In the genomic region with DNA sequence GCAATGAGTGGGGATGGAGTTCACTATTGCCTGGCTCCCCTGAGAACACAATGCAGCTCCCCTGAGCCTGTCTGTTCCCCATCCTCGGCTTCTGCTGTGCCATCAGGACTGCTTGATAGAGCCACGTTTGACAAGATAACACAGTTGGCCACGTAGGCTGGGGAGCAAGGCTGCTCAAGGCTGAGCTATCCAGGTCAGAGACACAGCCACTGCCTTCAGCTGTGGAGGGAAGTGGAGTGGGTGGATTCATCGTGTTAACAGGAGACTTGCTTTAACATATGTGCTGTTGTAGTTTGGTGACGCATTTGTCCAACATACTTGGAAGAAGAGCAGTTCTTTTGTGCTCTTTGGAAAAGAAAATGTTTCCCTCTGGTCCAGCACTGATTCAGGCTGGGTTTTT, we compare ENCODE assay signal across 23 cellular contexts.
DNase-seq lines count a peak whose midpoint lies in the region; ATAC-seq, FAIRE-seq and TF ChIP-seq lines count a peak whose summit lies in the region.
"Had no signal": no experiment of that assay in that cellular context is flagged by ENCODE, and none has a peak within 500 bp of the region (broad histone marks: within the 10 kb centered on the region; RNA-seq: fewer than 3 reads in every experiment).

No MANE protein-coding gene starts in this region.

- TF ChIP-seq CTCF in D721Med (IDR thresholded peaks at IDR 0.05; ENCODE audit: insufficient read depth, missing control alignments): no peak
- TF ChIP-seq CTCF in endodermal cell (conservative IDR thresholded peaks at IDR 0.05): no peak
- TF ChIP-seq CTCF in fibroblast of mammary gland (conservative IDR thresholded peaks at IDR 0.05; ENCODE audit: control insufficient read depth, insufficient read depth, low read depth, low read length): no peak
- no peak for TF ChIP-seq CTCF in right atrium auricular region (IDR thresholded peaks at IDR 0.05)

- H3K27me3 ChIP-seq in endodermal cell (ENCODE audit: control insufficient read depth, insufficient read depth, low read length, poor library complexity, severe bottlenecking) (no peaks in the 10 kb centered on the region), right atrium auricular region (no peaks in the 10 kb centered on the region)
- H3K27me3 ChIP-seq: BLaER1 had no signal

- peaks cover 6% of the 10 kb centered on the region for H3K27me3 Mint-ChIP-seq in endodermal cell (ENCODE audit: insufficient read depth)
- H3K27me3 Mint-ChIP-seq: CD4-positive, CD25-positive, alpha-beta regulatory T cell had no signal

- no peak overlapping the region for H3K4me3 Mint-ChIP-seq in endodermal cell
- H3K4me3 Mint-ChIP-seq: B cell; CD4-positive, CD25-positive, alpha-beta regulatory T cell; CD8-positive, alpha-beta T cell; H9 had no signal

- H3K36me3 ChIP-seq in endodermal cell (ENCODE audit: control insufficient read depth, insufficient read depth, low read length) (peaks cover 96% of the 10 kb centered on the region), right atrium auricular region (peaks cover 70% of the 10 kb centered on the region)

- H3K9me3 ChIP-seq in endodermal cell (ENCODE audit: control insufficient read depth, low read length): no peaks in the 10 kb centered on the region
- no peaks in the 10 kb centered on the region for H3K9me3 ChIP-seq in right atrium auricular region
- H3K9me3 ChIP-seq: Caco-2 had no signal

- no peaks in the 10 kb centered on the region for H3K4me1 Mint-ChIP-seq in endodermal cell
- H3K4me1 Mint-ChIP-seq: B cell; CD4-positive, CD25-positive, alpha-beta regulatory T cell had no signal

- peaks cover 16% of the 10 kb centered on the region for H3K36me3 Mint-ChIP-seq in endodermal cell (ENCODE audit: low read depth)
- H3K36me3 Mint-ChIP-seq: CD4-positive, CD25-positive, alpha-beta regulatory T cell; CD8-positive, alpha-beta T cell had no signal

- H3K27ac Mint-ChIP-seq in endodermal cell: no peak overlapping the region
- H3K27ac Mint-ChIP-seq: B cell; CD4-positive, CD25-positive, alpha-beta regulatory T cell; CD8-positive, alpha-beta T cell; H9 had no signal

- FAIRE-seq in D721Med (lab: Jason Lieb, UNC): no peak
- FAIRE-seq: A204.1, G401.6, GM12892 had no signal

- H3K9me3 Mint-ChIP-seq in endodermal cell: no peaks in the 10 kb centered on the region
- H3K9me3 Mint-ChIP-seq: CD8-positive, alpha-beta T cell; H9 had no signal

- H3K4me3 ChIP-seq in endodermal cell (ENCODE audit: low read length) (no peak overlapping the region), fibroblast of mammary gland (ENCODE audit: control insufficient read depth, low read depth, low read length) (no peak overlapping the region), right atrium auricular region (no peak overlapping the region)
- H3K4me3 ChIP-seq: BLaER1, GM23248 had no signal

- no peak for ATAC-seq in GM19395 (IDR thresholded peaks at IDR 0.05; ENCODE audit: unreplicated experiment)
- ATAC-seq: CD8-positive, alpha-beta T cell; HCT116 had no signal

- peak; percentile 6 for DNase-seq in D721Med (ENCODE audit: insufficient read length, low spot score)
- peak; percentile 21 for DNase-seq in endodermal cell
- peak; percentile 31 for DNase-seq in fibroblast of mammary gland (ENCODE audit: low read depth)
- peak; percentile 50 for DNase-seq in occipital lobe (lab: John Stamatoyannopoulos, UW)
- DNase-seq in right atrium auricular region (ENCODE audit: low spot score): no peak
- DNase-seq in DMS79 (lab: John Stamatoyannopoulos, UW): no peak
- DNase-seq in NCI-H2081 (lab: John Stamatoyannopoulos, UW): no peak
- DNase-seq: Caco-2; CD4-positive, CD25-positive, alpha-beta regulatory T cell; CD8-positive, alpha-beta T cell; DMS 273 treated with DMSO at 0.1 percent for 48 hours; DMS79 treated with DMSO at 0.1 percent for 48 hours; GM23248; H9 had no signal

- H3K4me1 ChIP-seq in endodermal cell (ENCODE audit: control insufficient read depth, insufficient read depth, low read length): no peaks in the 10 kb centered on the region
- H3K4me1 ChIP-seq in right atrium auricular region: peaks cover 0 to 7% of the 10 kb centered on the region in 2 donors

- 84 to 91% methylated on average over 5 of the region's 5 CpGs for WGBS in endodermal cell (ENCODE audit: insufficient coverage in 1 of 2, insufficient read length in 1 of 2), 2 experiments

- no peak overlapping the region for H3K27ac ChIP-seq in endodermal cell (ENCODE audit: low read depth, low read length)
- H3K27ac ChIP-seq in right atrium auricular region: no peak overlapping the region
- H3K27ac ChIP-seq: 22Rv1, C4-2B, GM23248 had no signal

- H3K9ac ChIP-seq in endodermal cell (ENCODE audit: extremely low read depth, low read length, poor library complexity, severe bottlenecking): no peak overlapping the region
- H3K9ac ChIP-seq: BLaER1, GM23248 had no signal

Comparison
In these comparisons a context has a peak if more than half of its experiments do, and no peak if none do; other contexts are left out.
1. DNase-seq: peak in D721Med (single experiment), endodermal cell (single experiment), fibroblast of mammary gland (single experiment) and occipital lobe (single experiment); none in right atrium auricular region (single experiment), DMS79 (single experiment) and NCI-H2081 (0 of 2).